In the genomic region with DNA sequence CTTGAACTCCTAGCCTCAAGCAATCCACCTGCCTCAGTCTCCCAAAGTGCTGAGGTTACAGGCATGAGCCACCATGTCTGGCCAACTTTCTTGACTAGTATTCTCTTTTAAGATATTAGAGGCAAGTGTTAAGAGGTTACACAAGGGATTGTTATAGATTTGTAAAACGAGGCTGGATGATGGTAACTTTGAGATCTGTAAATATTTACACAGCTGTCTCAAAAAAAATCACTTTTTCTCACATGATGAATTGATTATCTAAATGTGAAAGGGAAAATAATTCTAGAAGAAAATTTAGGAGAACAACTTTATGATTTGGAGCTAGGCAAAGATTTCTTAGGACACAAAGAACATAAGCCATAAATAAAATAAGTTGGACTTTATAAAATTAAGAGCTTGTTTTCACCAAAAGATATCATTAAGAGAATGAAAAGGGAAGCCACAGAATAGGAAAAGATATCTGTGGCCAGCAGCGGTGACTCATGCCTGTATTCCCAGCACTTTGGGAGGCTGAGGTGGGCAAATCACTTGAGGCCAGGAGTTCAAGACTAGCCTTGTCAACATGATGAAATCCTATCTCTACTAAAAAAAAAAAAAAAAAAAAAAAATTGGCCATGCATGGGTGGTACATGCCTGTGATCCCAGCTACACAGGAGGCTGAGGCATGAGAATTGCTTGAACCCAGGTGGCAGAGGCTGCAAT, we compare ENCODE assay signal across 13 cellular contexts.
"Had no signal": no experiment of that assay in that cellular context is flagged by ENCODE, and none has a peak within 500 bp of the region (broad histone marks: within the 10 kb centered on the region; RNA-seq: fewer than 3 reads in every experiment).

No MANE protein-coding gene starts in this region.

- H3K9me3 Mint-ChIP-seq: activated naive CD4-positive, alpha-beta T cell treated with anti-CD3 and anti-CD28 coated beads for 36 hours; T-helper 2 cell treated with Interferon-gamma antibody and Interleukin-4, amounts not matched to agents 5 μg/mL and 100 μg/mL, for 36 hours had no signal

- H3K36me3 ChIP-seq: esophagus squamous epithelium, gastroesophageal sphincter, ovary, thyroid gland, vagina had no signal

- H3K27ac Mint-ChIP-seq: activated CD8-positive, alpha-beta T cell treated with anti-CD3 and anti-CD28 coated beads, Interleukin-2, amount 10 ng/mL, durations not matched to agents 7 days and 5 days; activated naive CD4-positive, alpha-beta T cell treated with anti-CD3 and anti-CD28 coated beads for 36 hours; T-helper 2 cell treated with Interferon-gamma antibody and Interleukin-4, amounts not matched to agents 5 μg/mL and 100 μg/mL, for 36 hours had no signal

- H3K4me3 ChIP-seq: esophagus squamous epithelium, gastroesophageal sphincter, ovary, thyroid gland, vagina had no signal

- H3K27me3 ChIP-seq: dorsolateral prefrontal cortex, esophagus squamous epithelium, gastroesophageal sphincter, ovary, thyroid gland, vagina had no signal

- ATAC-seq: activated CD8-positive, alpha-beta T cell treated with anti-CD3 and anti-CD28 coated beads, Interleukin-2, amount 10 ng/mL, durations not matched to agents 7 days and 5 days; gastroesophageal sphincter had no signal

- DNase-seq: activated CD4-positive, alpha-beta T cell treated with anti-CD3 and anti-CD28 coated beads for 1 hour; activated CD8-positive, alpha-beta T cell treated with anti-CD3 and anti-CD28 coated beads, Interleukin-2, amount 10 ng/mL, durations not matched to agents 7 days and 5 days; activated naive CD4-positive, alpha-beta T cell treated with anti-CD3 and anti-CD28 coated beads for 36 hours; cerebellar nuclear complex; dorsolateral prefrontal cortex; esophagus squamous epithelium; ovary; stimulated activated CD4-positive, alpha-beta T cell treated with anti-CD3 and anti-CD28 coated beads, Interleukin-4, amount 100 ng/mL, for 4 hours; SW 1271; thyroid gland had no signal

- H3K27ac ChIP-seq: esophagus squamous epithelium, ovary, thyroid gland, vagina had no signal

- H3K9me3 ChIP-seq: esophagus squamous epithelium, gastroesophageal sphincter, ovary, thyroid gland, vagina had no signal

- H3K4me1 ChIP-seq: vagina had no signal

- H3K4me3 Mint-ChIP-seq: activated CD8-positive, alpha-beta T cell treated with anti-CD3 and anti-CD28 coated beads, Interleukin-2, amount 10 ng/mL, durations not matched to agents 7 days and 5 days; activated naive CD4-positive, alpha-beta T cell treated with anti-CD3 and anti-CD28 coated beads for 36 hours; T-helper 2 cell treated with Interferon-gamma antibody and Interleukin-4, amounts not matched to agents 5 μg/mL and 100 μg/mL, for 36 hours had no signal
